19 cellular contexts compared by ENCODE assay signal in the genomic region with DNA sequence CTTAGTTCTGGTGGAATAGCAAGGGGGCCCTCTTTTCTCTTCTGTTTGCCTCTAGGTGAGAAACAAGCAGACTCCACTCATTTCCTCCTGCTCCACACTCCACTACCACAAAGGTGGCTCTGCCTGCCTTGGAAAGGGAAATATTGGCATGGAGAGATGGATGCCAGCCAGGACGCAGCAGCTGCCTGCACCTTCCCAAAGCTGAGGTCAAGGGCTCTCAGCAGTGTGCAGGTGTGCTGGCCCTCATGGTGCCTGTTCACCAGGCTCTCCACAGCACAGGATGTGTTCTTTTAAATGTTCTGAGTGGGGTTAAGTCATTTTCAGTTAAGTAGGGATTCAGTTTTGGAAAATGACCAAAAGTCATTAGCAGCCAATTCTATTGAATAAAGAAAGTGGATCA.
DNase-seq lines count a peak whose midpoint lies in the region; ATAC-seq and TF ChIP-seq lines count a peak whose summit lies in the region.
"Had no signal": no experiment of that assay in that cellular context is flagged by ENCODE, and none has a peak within 500 bp of the region (broad histone marks: within the 10 kb centered on the region; RNA-seq: fewer than 3 reads in every experiment).

No MANE protein-coding gene starts in this region.

- H3K36me3 ChIP-seq in left lung (no peaks in the 10 kb centered on the region), WERI-Rb-1 (no peaks in the 10 kb centered on the region)

- H3K4me3 ChIP-seq in left lung (no peak overlapping the region), WERI-Rb-1 (ENCODE audit: low read depth, low read length) (no peak overlapping the region)
- H3K4me3 ChIP-seq: GM12878 had no signal

- H3K4me1 ChIP-seq in left lung = no peaks in the 10 kb centered on the region

- no peaks in the 10 kb centered on the region for H3K9me3 ChIP-seq in left lung
- no peaks in the 10 kb centered on the region for H3K9me3 ChIP-seq in WERI-Rb-1 (ENCODE audit: severe bottlenecking)
- H3K9me3 ChIP-seq: SK-N-SH had no signal

- ATAC-seq in left lung = peak; percentile 75
- no peak for ATAC-seq in HG03196 (IDR thresholded peaks at IDR 0.05; ENCODE audit: unreplicated experiment)
- ATAC-seq: esophagus mucosa, GM12878, WTC11 had no signal

- intact Hi-C loops in left lung (cut with DNase I) = no loop called here
- intact Hi-C loops in posterior vena cava (cut with DNase I) = no loop called here

- TF ChIP-seq CTCF in left lung (IDR thresholded peaks at IDR 0.05) (no peak), WERI-Rb-1 (IDR thresholded peaks at IDR 0.05; ENCODE audit: low read depth, low read length) (no peak)

- H3K27ac ChIP-seq in left lung (no peak overlapping the region), WERI-Rb-1 (no peak overlapping the region)

- DNase-seq in DMS79 (lab: John Stamatoyannopoulos, UW) (peak; percentile 92), NCI-H2029 treated with DMSO at 0.1 percent for 48 hours (lab: John Stamatoyannopoulos, UW) (peak; percentile 95), NCI-H524 (lab: John Stamatoyannopoulos, UW) (peak; percentile 31 to 77), left lung (peak in 1 of 2 donors; percentile 55), posterior vena cava (ENCODE audit: low spot score) (no peak), WERI-Rb-1 (no peak)
- DNase-seq: activated CD4-positive, alpha-beta T cell treated with anti-CD3 and anti-CD28 coated beads, Interleukin-2, amount 50 U/mL, for 4 hours; activated CD8-positive, alpha-beta memory T cell treated with anti-CD3 and anti-CD28 coated beads, Interleukin-2, amount 50 U/mL, for 48 hours; activated naive CD8-positive, alpha-beta T cell treated with anti-CD3 and anti-CD28 coated beads, Interleukin-2, amount 10 ng/mL, durations not matched to agents 7 days and 5 days; effector memory CD4-positive, alpha-beta T cell; foreskin melanocyte; hypothalamus; NCI-H2171 treated with DMSO at 0.1 percent for 48 hours; SK-N-SH; substantia nigra had no signal

- H3K27me3 ChIP-seq in left lung (no peaks in the 10 kb centered on the region), WERI-Rb-1 (ENCODE audit: insufficient read depth, low read depth, severe bottlenecking) (no peaks in the 10 kb centered on the region)

Comparison
In these comparisons a context has a peak if more than half of its experiments do, and no peak if none do; other contexts are left out.
1. DNase-seq: peak in DMS79 (single experiment), NCI-H2029 treated with DMSO at 0.1 percent for 48 hours (single experiment) and NCI-H524 (2 of 2); none in posterior vena cava (single experiment) and WERI-Rb-1 (single experiment).